Comparison of ENCODE assay signal across 8 cellular contexts in genomic region chrX:120310861-120311631, GRCh38. TPM values are rescaled to one million over a fixed set of nuclear protein-coding genes. Genes with fewer than 3 reads are reported as not detected.
DNase-seq lines count a peak whose midpoint lies in the region; ATAC-seq and TF ChIP-seq lines count a peak whose summit lies in the region.

Gene TMEM255A (minus strand): TSS chrX:120311461. CDS start chrX:120311309, 152 bp downstream.

- no peaks in the 10 kb centered on the region for H3K9me3 Mint-ChIP-seq in Calu3 (ENCODE audit: low read depth, unreplicated experiment)
- no peaks in the 10 kb centered on the region for H3K9me3 Mint-ChIP-seq in stimulated activated memory B cell treated with anti-CD40 and anti-IgM and Interleukin-4, amounts not matched to agents 10 μg/mL and 1 μg/mL and 100 μg/mL, for 72 hours

- intact Hi-C loops in Calu3 (cut with micrococcal nuclease; ENCODE audit: unreplicated experiment) = loop anchor here (10.0 kb wide), 1 partner anchor 144 kb away; no protein-coding TSS in a partner anchor

- TF ChIP-seq CTCF in Calu3 (IDR thresholded peaks at IDR 0.05; ENCODE audit: unreplicated experiment) = no peak

- peaks cover 7% of the 10 kb centered on the region for H3K36me3 Mint-ChIP-seq in Calu3 (ENCODE audit: insufficient read depth, unreplicated experiment)
- no peaks in the 10 kb centered on the region for H3K36me3 Mint-ChIP-seq in stimulated activated memory B cell treated with anti-CD40 and anti-IgM and Interleukin-4, amounts not matched to agents 10 μg/mL and 1 μg/mL and 100 μg/mL, for 72 hours

- H3K27ac ChIP-seq in iPS-20b (ENCODE audit: low read length) = no peak within 1 kb of the TSS

- H3K27me3 ChIP-seq in adipocyte (replicated peaks; ENCODE audit: control insufficient read depth, insufficient read depth, low read length) (peaks cover 48% of the 10 kb centered on the region), iPS-20b (ENCODE audit: insufficient read depth, low read length) (peaks cover 82% of the 10 kb centered on the region)

- H3K4me3 ChIP-seq in adipocyte (ENCODE audit: low read length) (peak within 1 kb of the TSS; percentile 68), iPS-20b (ENCODE audit: low read length) (peak within 1 kb of the TSS; percentile 70)

- CTCF ChIA-PET in Calu3 (lab: Charles Lee) = interaction anchor here (0.6 kb wide), 1 partner anchor 22 kb away, joined by 3 read pairs; no protein-coding TSS in a partner anchor

- H3K4me1 Mint-ChIP-seq in Calu3 (ENCODE audit: low read depth, unreplicated experiment) = peaks cover 15% of the 10 kb centered on the region
- H3K4me1 Mint-ChIP-seq in stimulated activated memory B cell treated with anti-CD40 and anti-IgM and Interleukin-4, amounts not matched to agents 10 μg/mL and 1 μg/mL and 100 μg/mL, for 72 hours = peaks cover 12% of the 10 kb centered on the region

- H3K27me3 Mint-ChIP-seq in Calu3 (ENCODE audit: unreplicated experiment) = peaks cover 41% of the 10 kb centered on the region
- peaks cover 47% of the 10 kb centered on the region for H3K27me3 Mint-ChIP-seq in stimulated activated memory B cell treated with anti-CD40 and anti-IgM and Interleukin-4, amounts not matched to agents 10 μg/mL and 1 μg/mL and 100 μg/mL, for 72 hours

- no peak for DNase-seq in Calu3
- DNase-seq in LHCN-M2 (ENCODE audit: low read depth) = peak; percentile 2
- DNase-seq in adipocyte (ENCODE audit: low read depth) = peak; percentile 7
- DNase-seq in SIG-M5 (lab: John Stamatoyannopoulos, UW) = no peak

- no peak for ATAC-seq in stimulated activated memory B cell treated with anti-CD40 and anti-IgM and Interleukin-4, amounts not matched to agents 10 μg/mL and 1 μg/mL and 100 μg/mL, for 72 hours
- ATAC-seq in GM19023 (IDR thresholded peaks at IDR 0.05; ENCODE audit: unreplicated experiment) (no peak), HG02973 (IDR thresholded peaks at IDR 0.05; ENCODE audit: unreplicated experiment) (no peak)

- BruUV-seq in Calu3 (replicated peaks; lab: Mats Ljungman, UMichigan) = no TSS peak

- no peak within 1 kb of the TSS for H3K27ac Mint-ChIP-seq in Calu3 (ENCODE audit: unreplicated experiment)
- H3K27ac Mint-ChIP-seq in stimulated activated memory B cell treated with anti-CD40 and anti-IgM and Interleukin-4, amounts not matched to agents 10 μg/mL and 1 μg/mL and 100 μg/mL, for 72 hours = no peak within 1 kb of the TSS

- H3K36me3 ChIP-seq in adipocyte (ENCODE audit: control insufficient read depth, insufficient read depth, low read length, severe bottlenecking) (no peaks in the 10 kb centered on the region), iPS-20b (ENCODE audit: insufficient read depth, low read depth, low read length) (no peaks in the 10 kb centered on the region)

- H3K4me3 Mint-ChIP-seq in Calu3 (ENCODE audit: low read depth, unreplicated experiment) = peak within 1 kb of the TSS; percentile 76
- peak within 1 kb of the TSS; percentile 86 for H3K4me3 Mint-ChIP-seq in stimulated activated memory B cell treated with anti-CD40 and anti-IgM and Interleukin-4, amounts not matched to agents 10 μg/mL and 1 μg/mL and 100 μg/mL, for 72 hours

- peaks cover 11% of the 10 kb centered on the region for H3K4me1 ChIP-seq in adipocyte (ENCODE audit: control insufficient read depth, insufficient read depth, low read length)
- H3K4me1 ChIP-seq in iPS-20b (ENCODE audit: insufficient read depth, low read length) = no peaks in the 10 kb centered on the region; the same call in 1 of the 2 replicates

- no peaks in the 10 kb centered on the region for H3K9me3 ChIP-seq in adipocyte (ENCODE audit: control insufficient read depth, low read length)
- H3K9me3 ChIP-seq in iPS-20b (ENCODE audit: insufficient read depth, low read depth, low read length) = no peaks in the 10 kb centered on the region

- H3K9ac ChIP-seq in adipocyte (ENCODE audit: low read length) (no peak within 1 kb of the TSS), iPS-20b (ENCODE audit: low read depth, low read length) (peak within 1 kb of the TSS; percentile 32; the same call in 1 of the 2 replicates)

RNA-seq across cellular contexts. Expression of gene TMEM255A, which starts in this region (rescaled TPM):
- total RNA-seq in Calu3 (2022) (not detected in 2 replicates), LHCN-M2 (2014; rRNA removed) (0.06 and 0.17 TPM in 2 replicates)
- polyA plus RNA-seq in LHCN-M2 (2012) = 2.2 TPM

Comparison
In these comparisons a context has a peak if more than half of its experiments do, and no peak if none do; other contexts are left out.
1. DNase-seq: peak in LHCN-M2 (single experiment) and adipocyte (single experiment); none in Calu3 (single experiment) and SIG-M5 (single experiment).